In the genomic region with DNA sequence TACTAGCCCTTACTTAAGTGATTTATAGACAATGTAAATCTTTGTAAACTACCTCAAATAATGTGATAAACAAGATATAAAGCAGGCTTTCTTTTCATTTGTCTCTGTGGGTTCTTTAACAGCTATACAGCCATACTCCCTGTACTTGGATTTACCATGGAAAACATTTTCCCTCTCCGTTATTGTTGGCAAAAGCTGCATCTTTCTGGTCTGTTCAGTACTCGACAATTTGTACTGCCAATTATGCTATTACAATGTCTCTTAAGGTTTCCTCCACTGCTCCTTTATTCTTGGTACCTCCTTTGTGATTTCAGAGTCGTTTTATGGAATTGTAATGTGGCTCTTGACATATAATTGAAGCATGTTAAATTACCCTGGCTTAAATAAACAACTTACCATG, we compare ENCODE assay signal across 17 cellular contexts.
"Had no signal": no experiment of that assay in that cellular context is flagged by ENCODE, and none has a peak within 500 bp of the region (broad histone marks: within the 10 kb centered on the region; RNA-seq: fewer than 3 reads in every experiment).

No MANE protein-coding gene starts in this region.

- H3K9me3 ChIP-seq: esophagus muscularis mucosa, left lung, mucosa of descending colon, thoracic aorta, upper lobe of right lung had no signal

- H3K27me3 ChIP-seq: brain microvascular endothelial cell, esophagus muscularis mucosa, hepatocyte, left lung, upper lobe of right lung had no signal

- H3K27ac ChIP-seq: brain microvascular endothelial cell, coronary artery, esophagus muscularis mucosa, hepatocyte, left lung, thoracic aorta, upper lobe of right lung had no signal

- H3K4me3 ChIP-seq: coronary artery, esophagus muscularis mucosa, hepatocyte, left lung, mucosa of descending colon, thoracic aorta, upper lobe of right lung had no signal

- ATAC-seq: left lung; mucosa of descending colon; natural killer cell; stimulated activated effector memory CD8-positive, alpha-beta T cell treated with anti-CD3 and anti-CD28 coated beads, Interleukin-12 subunit alpha, Interleukin-12 subunit beta, amount 100 ng/mL, for 72 hours; upper lobe of right lung had no signal

- H3K4me1 ChIP-seq: left lung, upper lobe of right lung had no signal

- DNase-seq: activated CD4-positive, alpha-beta T cell treated with anti-CD3 and anti-CD28 coated beads, Interleukin-2, amount 10 ng/mL, durations not matched to agents 7 days and 5 days; activated CD4-positive, CD25-positive, alpha-beta regulatory T cell; activated CD8-positive, alpha-beta memory T cell treated with anti-CD3 and anti-CD28 coated beads, Interleukin-2, amount 50 U/mL, for 48 hours; activated naive CD8-positive, alpha-beta T cell treated with anti-CD3 and anti-CD28 coated beads for 36 hours; brain microvascular endothelial cell; islet precursor cell; left lung; mucosa of descending colon; natural killer cell; posterior cingulate gyrus; retina; upper lobe of right lung had no signal

- H3K36me3 ChIP-seq: brain microvascular endothelial cell, esophagus muscularis mucosa, left lung, thoracic aorta, upper lobe of right lung had no signal
